ENCODE assay signal across 20 cellular contexts in the genomic region with DNA sequence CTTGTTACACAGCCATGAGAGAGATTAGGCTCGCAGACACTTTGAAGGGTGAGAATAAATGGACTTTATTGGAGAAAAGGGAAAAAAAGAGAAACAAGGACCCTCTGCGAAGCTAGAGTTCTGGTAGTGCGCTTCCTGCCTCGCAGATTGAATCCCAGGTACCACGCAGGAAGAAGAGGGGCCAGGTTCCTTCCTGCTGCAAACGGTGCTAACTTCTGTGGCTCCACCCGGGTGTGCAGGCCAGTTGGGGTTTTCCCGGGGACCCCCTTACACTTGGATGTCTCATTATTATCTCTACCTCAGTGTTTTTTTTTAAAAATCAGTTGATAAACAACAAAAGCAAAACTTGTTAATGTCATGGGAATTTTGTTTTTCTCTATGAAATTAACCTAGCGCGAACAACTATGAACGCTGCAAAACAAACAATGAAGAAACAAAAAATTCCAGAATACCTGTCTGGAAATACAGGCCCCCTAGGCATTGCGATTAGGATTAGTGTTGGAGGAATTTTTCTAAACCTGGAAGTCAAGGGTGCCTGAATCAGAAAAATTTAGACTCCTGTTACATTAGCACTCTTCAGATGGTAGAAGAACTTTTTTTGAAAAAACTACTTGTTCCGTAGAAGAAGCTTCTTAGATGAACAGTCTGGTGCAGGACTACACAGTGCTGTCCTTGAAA.
DNase-seq lines count a peak whose midpoint lies in the region; ATAC-seq and TF ChIP-seq lines count a peak whose summit lies in the region.
"Had no signal": no experiment of that assay in that cellular context is flagged by ENCODE, and none has a peak within 500 bp of the region (broad histone marks: within the 10 kb centered on the region; RNA-seq: fewer than 3 reads in every experiment).

No MANE protein-coding gene starts in this region.

- H3K27ac ChIP-seq in VCaP = peak overlapping the region; percentile 49
- H3K27ac ChIP-seq: GM23248 had no signal

- no peaks in the 10 kb centered on the region for H3K36me3 Mint-ChIP-seq in activated T-cell treated with anti-CD3 and anti-CD28 coated beads, Interleukin-2, amount 50 U/mL, for 72 hours (ENCODE audit: insufficient read depth in 2 of 2)
- H3K36me3 Mint-ChIP-seq in activated T-cell treated with anti-CD3 and anti-CD28 coated beads, Interleukin-2, amount 50 U/mL, for 4 hours (ENCODE audit: insufficient read depth) = no peaks in the 10 kb centered on the region
- H3K36me3 Mint-ChIP-seq in nephron progenitor cell (ENCODE audit: low read depth) = no peaks in the 10 kb centered on the region
- no peaks in the 10 kb centered on the region for H3K36me3 Mint-ChIP-seq in T-helper 2 cell treated with Interferon-gamma antibody and Interleukin-4, amounts not matched to agents 5 μg/mL and 100 μg/mL, for 36 hours (ENCODE audit: low read depth)
- H3K36me3 Mint-ChIP-seq: CD4-positive, CD25-positive, alpha-beta regulatory T cell had no signal

- no peak overlapping the region for H3K27ac Mint-ChIP-seq in activated T-cell treated with anti-CD3 and anti-CD28 coated beads, Interleukin-2, amount 50 U/mL, for 72 hours
- peak overlapping the region; percentile 84 for H3K27ac Mint-ChIP-seq in nephron progenitor cell
- no peak overlapping the region for H3K27ac Mint-ChIP-seq in stimulated activated naive CD8-positive, alpha-beta T cell treated with anti-CD3 and anti-CD28 coated beads, Interleukin-15, amount 100 ng/mL, for 72 hours
- H3K27ac Mint-ChIP-seq in T-helper 2 cell treated with Interferon-gamma antibody and Interleukin-4, amounts not matched to agents 5 μg/mL and 100 μg/mL, for 36 hours = no peak overlapping the region
- H3K27ac Mint-ChIP-seq: B cell; CD4-positive, CD25-positive, alpha-beta regulatory T cell had no signal

- H3K4me1 Mint-ChIP-seq in activated T-cell treated with anti-CD3 and anti-CD28 coated beads, Interleukin-2, amount 50 U/mL, for 72 hours (ENCODE audit: low read depth) = peaks cover 49% of the 10 kb centered on the region
- peaks cover 29% of the 10 kb centered on the region for H3K4me1 Mint-ChIP-seq in activated T-cell treated with anti-CD3 and anti-CD28 coated beads, Interleukin-2, amount 50 U/mL, for 4 hours (ENCODE audit: low read depth)
- H3K4me1 Mint-ChIP-seq in nephron progenitor cell = peaks cover 36% of the 10 kb centered on the region
- peaks cover 39% of the 10 kb centered on the region for H3K4me1 Mint-ChIP-seq in stimulated activated naive CD8-positive, alpha-beta T cell treated with anti-CD3 and anti-CD28 coated beads, Interleukin-15, amount 100 ng/mL, for 72 hours
- H3K4me1 Mint-ChIP-seq in T-helper 2 cell treated with Interferon-gamma antibody and Interleukin-4, amounts not matched to agents 5 μg/mL and 100 μg/mL, for 36 hours (ENCODE audit: low read depth) = peaks cover 26% of the 10 kb centered on the region
- H3K4me1 Mint-ChIP-seq: B cell had no signal

- H3K4me3 Mint-ChIP-seq in activated T-cell treated with anti-CD3 and anti-CD28 coated beads, Interleukin-2, amount 50 U/mL, for 72 hours = peak overlapping the region; percentile 19 to 35
- H3K4me3 Mint-ChIP-seq in activated T-cell treated with anti-CD3 and anti-CD28 coated beads, Interleukin-2, amount 50 U/mL, for 4 hours = no peak overlapping the region
- H3K4me3 Mint-ChIP-seq in nephron progenitor cell = no peak overlapping the region
- peak overlapping the region; percentile 37 to 55 for H3K4me3 Mint-ChIP-seq in stimulated activated naive CD8-positive, alpha-beta T cell treated with anti-CD3 and anti-CD28 coated beads, Interleukin-15, amount 100 ng/mL, for 72 hours
- no peak overlapping the region for H3K4me3 Mint-ChIP-seq in T-helper 2 cell treated with Interferon-gamma antibody and Interleukin-4, amounts not matched to agents 5 μg/mL and 100 μg/mL, for 36 hours
- H3K4me3 Mint-ChIP-seq: B cell; CD4-positive, CD25-positive, alpha-beta regulatory T cell had no signal

- H3K9me3 Mint-ChIP-seq in activated T-cell treated with anti-CD3 and anti-CD28 coated beads, Interleukin-2, amount 50 U/mL, for 72 hours = no peaks in the 10 kb centered on the region
- H3K9me3 Mint-ChIP-seq in activated T-cell treated with anti-CD3 and anti-CD28 coated beads, Interleukin-2, amount 50 U/mL, for 4 hours = no peaks in the 10 kb centered on the region
- H3K9me3 Mint-ChIP-seq in nephron progenitor cell = no peaks in the 10 kb centered on the region
- H3K9me3 Mint-ChIP-seq in stimulated activated naive CD8-positive, alpha-beta T cell treated with anti-CD3 and anti-CD28 coated beads, Interleukin-15, amount 100 ng/mL, for 72 hours = no peaks in the 10 kb centered on the region
- H3K9me3 Mint-ChIP-seq in T-helper 2 cell treated with Interferon-gamma antibody and Interleukin-4, amounts not matched to agents 5 μg/mL and 100 μg/mL, for 36 hours = no peaks in the 10 kb centered on the region

- no peak for DNase-seq in activated T-cell treated with anti-CD3 and anti-CD28 coated beads, Interleukin-2, amount 50 U/mL, for 72 hours
- DNase-seq in activated T-cell treated with anti-CD3 and anti-CD28 coated beads, Interleukin-2, amount 50 U/mL, for 4 hours = no peak
- DNase-seq in nephron progenitor cell = no peak
- peak in 1 of 2 donors; percentile 11 for DNase-seq in stimulated activated naive CD8-positive, alpha-beta T cell treated with anti-CD3 and anti-CD28 coated beads, Interleukin-15, amount 100 ng/mL, for 72 hours
- no peak for DNase-seq in SW 1271 (lab: John Stamatoyannopoulos, UW)
- DNase-seq in T-helper 2 cell treated with Interferon-gamma antibody and Interleukin-4, amounts not matched to agents 5 μg/mL and 100 μg/mL, for 36 hours (ENCODE audit: low spot score) = no peak
- DNase-seq: CD4-positive, CD25-positive, alpha-beta regulatory T cell; DMS153; GF-D8; GM23248; NCI-H1105 treated with DMSO at 0.1 percent for 48 hours; NCI-H1694; NCI-H2107; NCI-H2227 treated with DMSO at 0.1 percent for 48 hours; NCI-H510A treated with DMSO at 0.1 percent for 48 hours; NCI-H82; SHP77 had no signal

- no peak for ATAC-seq in activated T-cell treated with anti-CD3 and anti-CD28 coated beads, Interleukin-2, amount 50 U/mL, for 72 hours (replicated peaks in 1 of 2)
- ATAC-seq in activated T-cell treated with anti-CD3 and anti-CD28 coated beads, Interleukin-2, amount 50 U/mL, for 4 hours = no peak
- ATAC-seq in stimulated activated naive CD8-positive, alpha-beta T cell treated with anti-CD3 and anti-CD28 coated beads, Interleukin-15, amount 100 ng/mL, for 72 hours = peak; percentile 51
- ATAC-seq in SK-N-SH treated with all-trans-retinoic acid at 6 μM for 48 hours = no peak

- no peaks in the 10 kb centered on the region for H3K27me3 Mint-ChIP-seq in activated T-cell treated with anti-CD3 and anti-CD28 coated beads, Interleukin-2, amount 50 U/mL, for 72 hours (ENCODE audit: low read depth)
- H3K27me3 Mint-ChIP-seq in activated T-cell treated with anti-CD3 and anti-CD28 coated beads, Interleukin-2, amount 50 U/mL, for 4 hours (ENCODE audit: low read depth) = no peaks in the 10 kb centered on the region
- peaks cover 4% of the 10 kb centered on the region for H3K27me3 Mint-ChIP-seq in nephron progenitor cell (ENCODE audit: low read depth, poor library complexity)
- no peaks in the 10 kb centered on the region for H3K27me3 Mint-ChIP-seq in stimulated activated naive CD8-positive, alpha-beta T cell treated with anti-CD3 and anti-CD28 coated beads, Interleukin-15, amount 100 ng/mL, for 72 hours
- H3K27me3 Mint-ChIP-seq in T-helper 2 cell treated with Interferon-gamma antibody and Interleukin-4, amounts not matched to agents 5 μg/mL and 100 μg/mL, for 36 hours (ENCODE audit: low read depth) = peaks cover 1% of the 10 kb centered on the region

- TF ChIP-seq CTCF in VCaP (conservative IDR thresholded peaks at IDR 0.05) (no peak), nephron progenitor cell (IDR thresholded peaks at IDR 0.05) (no peak)

TF ChIP-seq in SK-N-SH treated with all-trans-retinoic acid at 6 μM for 48 hours, 23 proteins besides CTCF, POLR2A, EP300 and RAD21 (continues in another document):
- no peak for TF ChIP-seq BACH2 (CRISPR knock-in tag; IDR thresholded peaks at IDR 0.05; ENCODE audit: borderline replicate concordance)
- no peak for TF ChIP-seq SNAI2 (CRISPR knock-in tag; IDR thresholded peaks at IDR 0.05)
- no peak for TF ChIP-seq GLIS3 (CRISPR knock-in tag; IDR thresholded peaks at IDR 0.05)
- TF ChIP-seq CSDC2 (CRISPR knock-in tag; IDR thresholded peaks at IDR 0.05) = no peak
- no peak for TF ChIP-seq ZFP30 (CRISPR knock-in tag; IDR thresholded peaks at IDR 0.05)
- no peak for TF ChIP-seq ARNTL (CRISPR knock-in tag; IDR thresholded peaks at IDR 0.05; ENCODE audit: borderline replicate concordance, low read depth)
- TF ChIP-seq TCF4 (CRISPR knock-in tag; IDR thresholded peaks at IDR 0.05; ENCODE audit: borderline replicate concordance) = no peak
- no peak for TF ChIP-seq ZC3H10 (CRISPR knock-in tag; IDR thresholded peaks at IDR 0.05)
- no peak for TF ChIP-seq OSR1 (CRISPR knock-in tag; IDR thresholded peaks at IDR 0.05)
- TF ChIP-seq POU6F1 (CRISPR knock-in tag; IDR thresholded peaks at IDR 0.05; ENCODE audit: borderline replicate concordance, low read depth) = no peak

Comparison
In these comparisons a context has a peak if more than half of its experiments do, and no peak if none do; other contexts are left out.
1. H3K4me3 Mint-ChIP-seq: peak in activated T-cell treated with anti-CD3 and anti-CD28 coated beads, Interleukin-2, amount 50 U/mL, for 72 hours (2 of 2) and stimulated activated naive CD8-positive, alpha-beta T cell treated with anti-CD3 and anti-CD28 coated beads, Interleukin-15, amount 100 ng/mL, for 72 hours (2 of 2); none in activated T-cell treated with anti-CD3 and anti-CD28 coated beads, Interleukin-2, amount 50 U/mL, for 4 hours (single experiment), nephron progenitor cell (single experiment) and T-helper 2 cell treated with Interferon-gamma antibody and Interleukin-4, amounts not matched to agents 5 μg/mL and 100 μg/mL, for 36 hours (single experiment).